In genomic region chr3:49470714-49471420, GRCh38 we compare ENCODE assay signal across 8 cellular contexts.
A peak's percentile ranks its signal among the peaks of the same experiment; 100 is the strongest.
DNase-seq lines count a peak whose midpoint lies in the region; ATAC-seq and TF ChIP-seq lines count a peak whose summit lies in the region.

No MANE protein-coding gene starts in this region.

- peak overlapping the region; percentile 92 for H3K4me3 Mint-ChIP-seq in nephron progenitor cell

- H3K9me2 ChIP-seq in OCI-LY1 (ENCODE audit: low read depth, low read length), result no peaks in the 10 kb centered on the region

- H3K79me2 ChIP-seq in OCI-LY1 (ENCODE audit: insufficient read depth, low read length), result peaks cover 17% of the 10 kb centered on the region

- no peaks in the 10 kb centered on the region for H4K20me1 ChIP-seq in OCI-LY1 (ENCODE audit: insufficient read depth, low read length)

- H3K27ac ChIP-seq in OCI-LY1 (ENCODE audit: low read depth, low read length, poor library complexity, severe bottlenecking), result peak overlapping the region; percentile 81
- H3K27ac ChIP-seq in effector memory CD4-positive, alpha-beta T cell (ENCODE audit: insufficient read depth, low read length, poor library complexity, severe bottlenecking), result peak overlapping the region; percentile 76

- peaks cover 8% of the 10 kb centered on the region for H3K36me3 ChIP-seq in OCI-LY1 (ENCODE audit: insufficient read depth, low read length)
- no peaks in the 10 kb centered on the region for H3K36me3 ChIP-seq in effector memory CD4-positive, alpha-beta T cell (ENCODE audit: control insufficient read depth, insufficient read depth, low read length)

- H3K4me1 Mint-ChIP-seq in nephron progenitor cell, result peaks cover 30% of the 10 kb centered on the region

- H2AFZ ChIP-seq in OCI-LY1 (ENCODE audit: low read length), result no peak overlapping the region

- H3K36me3 Mint-ChIP-seq in nephron progenitor cell (ENCODE audit: low read depth), result peaks cover 32% of the 10 kb centered on the region

- H3K27me3 ChIP-seq in OCI-LY1 (ENCODE audit: insufficient read depth, low read length), result no peaks in the 10 kb centered on the region
- no peaks in the 10 kb centered on the region for H3K27me3 ChIP-seq in effector memory CD4-positive, alpha-beta T cell (replicated peaks; ENCODE audit: control insufficient read depth, insufficient read depth, low read length, poor library complexity, severe bottlenecking)

- H3K4me3 ChIP-seq in OCI-LY1 (ENCODE audit: low read depth, low read length, poor library complexity, severe bottlenecking), result peak overlapping the region; percentile 97
- H3K4me3 ChIP-seq in effector memory CD4-positive, alpha-beta T cell (ENCODE audit: insufficient read depth, low read depth, low read length, poor library complexity, severe bottlenecking), result peak overlapping the region; percentile 56

- H3K4me2 ChIP-seq in OCI-LY1 (ENCODE audit: low read length), result peak overlapping the region; percentile 98

- H3K9ac ChIP-seq in OCI-LY1 (ENCODE audit: low read length), result peak overlapping the region; percentile 98

- peak; percentile 17 for ATAC-seq in HG02610 (IDR thresholded peaks at IDR 0.05; ENCODE audit: unreplicated experiment)

- H3K4me1 ChIP-seq in OCI-LY1 (ENCODE audit: insufficient read depth, low read length, severe bottlenecking), result peaks cover 21% of the 10 kb centered on the region
- peaks cover 21% of the 10 kb centered on the region for H3K4me1 ChIP-seq in effector memory CD4-positive, alpha-beta T cell (ENCODE audit: control insufficient read depth, insufficient read depth, low read length, poor library complexity, severe bottlenecking)

- peaks cover 6% of the 10 kb centered on the region for H3K27me3 Mint-ChIP-seq in nephron progenitor cell (ENCODE audit: low read depth, poor library complexity)

- no peak for TF ChIP-seq CTCF in OCI-LY1 (IDR thresholded peaks at IDR 0.05; ENCODE audit: low read length)
- TF ChIP-seq CTCF in nephron progenitor cell (IDR thresholded peaks at IDR 0.05), result no peak

- H3F3A ChIP-seq in OCI-LY1 (ENCODE audit: insufficient read depth, low read length), result no peaks in the 10 kb centered on the region

- H3K27ac Mint-ChIP-seq in nephron progenitor cell, result peak overlapping the region; percentile 90

- H3K9me3 Mint-ChIP-seq in nephron progenitor cell, result peaks cover 11% of the 10 kb centered on the region

- DNase-seq in NCI-H345 (lab: John Stamatoyannopoulos, UW) (peak; percentile 43), NCI-H345 treated with DMSO at 0.1 percent for 48 hours (lab: John Stamatoyannopoulos, UW; ENCODE audit: unreplicated experiment) (no peak), nephron progenitor cell (no peak), HK-2 (ENCODE audit: unreplicated experiment) (no peak)
- no peak for DNase-seq in effector memory CD4-positive, alpha-beta T cell
- no peak for DNase-seq in stimulated activated CD4-positive, alpha-beta T cell treated with anti-CD3 and anti-CD28 coated beads, Interleukin-1b, Interleukin-23, amount 100 ng/mL, for 48 hours

- H3K9me3 ChIP-seq in OCI-LY1 (ENCODE audit: low read length), result no peaks in the 10 kb centered on the region
- no peaks in the 10 kb centered on the region for H3K9me3 ChIP-seq in effector memory CD4-positive, alpha-beta T cell (ENCODE audit: control insufficient read depth, low read length)
